Comparison of ENCODE assay signal across 8 cellular contexts in the genomic region with DNA sequence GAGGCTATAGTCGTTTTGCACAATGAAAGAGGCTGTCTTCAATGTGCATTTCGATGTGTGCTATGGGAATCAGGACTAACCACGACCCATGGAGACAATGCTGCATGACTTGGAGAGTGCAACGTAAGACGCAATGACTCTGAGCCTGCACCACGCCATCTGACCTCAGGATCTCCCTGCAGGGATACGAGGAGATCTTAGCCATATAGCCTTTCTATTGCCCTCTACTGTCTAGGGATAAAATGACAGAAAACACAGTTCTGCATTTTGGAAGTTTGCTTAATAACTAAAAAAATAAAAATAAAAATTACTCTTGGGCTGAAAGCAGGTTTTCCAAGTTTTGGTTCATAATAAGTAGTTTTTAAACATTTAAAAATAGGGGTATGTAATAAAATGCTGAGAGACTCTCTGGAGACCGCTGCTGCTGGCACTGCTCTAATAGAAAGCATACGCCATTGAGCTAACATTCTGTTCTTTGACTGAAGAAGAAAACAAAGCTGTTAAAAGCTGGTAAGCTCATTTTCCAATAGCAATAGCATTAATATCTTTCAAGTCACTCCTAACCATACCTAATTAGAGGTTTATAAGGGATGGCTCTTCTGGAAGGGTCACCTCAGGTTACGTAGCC.
A peak's percentile ranks its signal among the peaks of the same experiment; 100 is the strongest.
DNase-seq lines count a peak whose midpoint lies in the region; ATAC-seq, FAIRE-seq and TF ChIP-seq lines count a peak whose summit lies in the region.

No MANE protein-coding gene starts in this region.

- TF ChIP-seq CTCF in GM12864 (IDR thresholded peaks at IDR 0.05; ENCODE audit: low read depth, low read length, missing control alignments) (peak; percentile 20), OCI-LY3 (IDR thresholded peaks at IDR 0.05; ENCODE audit: low read depth, low read length) (peak; percentile 44), fibroblast of lung (conservative IDR thresholded peaks at IDR 0.05 in 1 of 2, IDR thresholded peaks at IDR 0.05 in 1 of 2; ENCODE audit: low read depth in 1 of 2, low read length in 2 of 2) (peak; percentile 41 to 43), pancreas (IDR thresholded peaks at IDR 0.05) (peak in 1 of 4 donors; percentile 11)

- WGBS in pancreas, 2 donors, result 55 to 59% methylated on average over 10 of the region's 10 CpGs

- no peaks in the 10 kb centered on the region for H3K36me3 ChIP-seq in OCI-LY3 (replicated peaks; ENCODE audit: low read depth, low read length)
- H3K36me3 ChIP-seq in fibroblast of lung (ENCODE audit: control insufficient read depth, insufficient read depth, low read length), result no peaks in the 10 kb centered on the region
- no peaks in the 10 kb centered on the region for H3K36me3 ChIP-seq in pancreas

- H3K79me2 ChIP-seq in OCI-LY3 (ENCODE audit: low read length) (no peaks in the 10 kb centered on the region), fibroblast of lung (ENCODE audit: control insufficient read depth, insufficient read depth, low read length) (no peaks in the 10 kb centered on the region)

- no peak for FAIRE-seq in pancreas (lab: Jason Lieb, UNC)

- H3K9me3 ChIP-seq in OCI-LY3 (ENCODE audit: insufficient read depth, low read length) (no peaks in the 10 kb centered on the region), fibroblast of lung (ENCODE audit: control insufficient read depth, insufficient read depth, low read depth, low read length) (no peaks in the 10 kb centered on the region), pancreas (no peaks in the 10 kb centered on the region)

- peak in 3 of 4 donors; percentile 75 to 90 (median 81) for ATAC-seq in pancreas
- ATAC-seq in HG03432 (IDR thresholded peaks at IDR 0.05; ENCODE audit: unreplicated experiment), result no peak
- ATAC-seq in GM21381 (IDR thresholded peaks at IDR 0.05; ENCODE audit: unreplicated experiment), result no peak

- no peak for DNase-seq in GM12864 (ENCODE audit: low read depth)
- peak; percentile 47 to 68 for DNase-seq in fibroblast of lung (ENCODE audit: low read depth in 2 of 2)
- no peak for DNase-seq in pancreas
- DNase-seq in activated naive CD4-positive, alpha-beta T cell treated with Interleukin-2 at 50 U/mL for 16 hours, result no peak
- no peak for DNase-seq in activated naive CD4-positive, alpha-beta T cell treated with anti-CD3 and anti-CD28 coated beads, Interleukin-2, amount 50 U/mL, for 16 hours

- H3K4me2 ChIP-seq in OCI-LY3 (ENCODE audit: low read length) (peak overlapping the region; percentile 53), fibroblast of lung (ENCODE audit: extremely low read depth, insufficient read depth, low read length) (peak overlapping the region; percentile 19)

- no peak overlapping the region for H2AFZ ChIP-seq in OCI-LY3 (ENCODE audit: low read depth, low read length)
- no peak overlapping the region for H2AFZ ChIP-seq in fibroblast of lung (ENCODE audit: low read length)

- H3K4me3 ChIP-seq in GM12864 (ENCODE audit: low read depth, low read length), result no peak overlapping the region
- peak overlapping the region; percentile 29; the same call in 1 of the 2 replicates for H3K4me3 ChIP-seq in OCI-LY3 (ENCODE audit: low read length)
- no peak overlapping the region for H3K4me3 ChIP-seq in fibroblast of lung (replicated peaks in 1 of 4; ENCODE audit: control extremely low read depth in 1 of 4, insufficient read depth in 1 of 4, low read depth in 3 of 4, low read length in 4 of 4)
- no peak overlapping the region for H3K4me3 ChIP-seq in pancreas

- H3K9ac ChIP-seq in OCI-LY3 (ENCODE audit: low read length), result no peak overlapping the region
- no peak overlapping the region for H3K9ac ChIP-seq in fibroblast of lung (ENCODE audit: insufficient read depth, low read length)

- H3K27me3 ChIP-seq in OCI-LY3 (ENCODE audit: low read depth, low read length), result no peaks in the 10 kb centered on the region
- no peaks in the 10 kb centered on the region for H3K27me3 ChIP-seq in fibroblast of lung (ENCODE audit: control insufficient read depth, insufficient read depth, low read length)
- no peaks in the 10 kb centered on the region for H3K27me3 ChIP-seq in pancreas

- H3K27ac ChIP-seq in OCI-LY3 (ENCODE audit: low read length), result no peak overlapping the region
- no peak overlapping the region for H3K27ac ChIP-seq in fibroblast of lung (ENCODE audit: insufficient read depth, low read length)
- H3K27ac ChIP-seq in pancreas, result peak overlapping the region in 1 of 4 donors; percentile 1

- H3K4me1 ChIP-seq in OCI-LY3 (ENCODE audit: low read length) (no peaks in the 10 kb centered on the region), fibroblast of lung (ENCODE audit: control insufficient read depth, extremely low read depth, insufficient read depth, low read length) (peaks cover 15% of the 10 kb centered on the region), pancreas (no peaks in the 10 kb centered on the region)

- intact Hi-C loops in pancreas (cut with DNase I), result no loop called here

- H4K20me1 ChIP-seq in OCI-LY3 (ENCODE audit: insufficient read depth, low read length) (no peaks in the 10 kb centered on the region), fibroblast of lung (ENCODE audit: control insufficient read depth, extremely low read depth, insufficient read depth, low read length) (no peaks in the 10 kb centered on the region)

Comparison
In these comparisons a context has a peak if more than half of its experiments do, and no peak if none do; other contexts are left out.
1. DNase-seq: peak in fibroblast of lung (2 of 2); none in GM12864 (single experiment), pancreas (0 of 6), activated naive CD4-positive, alpha-beta T cell treated with Interleukin-2 at 50 U/mL for 16 hours (single experiment) and activated naive CD4-positive, alpha-beta T cell treated with anti-CD3 and anti-CD28 coated beads, Interleukin-2, amount 50 U/mL, for 16 hours (single experiment).
2. ATAC-seq: peak in pancreas (3 of 4); none in HG03432 (single experiment) and GM21381 (single experiment).